ENCODE assay signal across 24 cellular contexts in the genomic region with DNA sequence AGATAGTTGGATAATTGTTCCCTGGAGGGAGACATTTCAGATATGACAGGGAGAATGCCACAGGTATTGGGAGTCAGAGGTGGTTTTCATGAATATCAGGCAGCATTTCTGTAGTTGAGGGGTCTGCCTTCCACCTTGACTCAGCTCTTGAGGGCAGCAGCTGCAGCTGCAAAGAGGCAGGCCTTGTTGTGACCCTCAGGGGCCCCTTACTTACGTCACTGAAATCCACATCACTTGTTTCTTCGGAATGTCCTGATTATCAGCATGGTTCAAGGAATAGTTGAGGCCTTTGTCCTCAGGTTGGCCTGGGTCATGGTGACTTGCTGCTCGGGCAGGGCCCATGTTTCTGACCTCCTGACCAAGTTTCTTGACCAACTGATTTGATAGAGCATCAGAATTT. TPM values are rescaled to one million over a fixed set of nuclear protein-coding genes. Genes with fewer than 3 reads are reported as not detected.
DNase-seq lines count a peak whose midpoint lies in the region; FAIRE-seq and TF ChIP-seq lines count a peak whose summit lies in the region.
"Had no signal": no experiment of that assay in that cellular context is flagged by ENCODE, and none has a peak within 500 bp of the region (broad histone marks: within the 10 kb centered on the region; RNA-seq: fewer than 3 reads in every experiment).

No MANE protein-coding gene starts in this region.

- no peaks in the 10 kb centered on the region for H3K79me1 ChIP-seq in H1 (ENCODE audit: low read depth, low read length)

- no peaks in the 10 kb centered on the region for H3K79me2 ChIP-seq in H1 (ENCODE audit: control insufficient read depth in 1 of 2, insufficient read depth in 2 of 2, low read length in 2 of 2)

- POLR2A ChIA-PET in H1 (lab: Charles Lee; ENCODE audit: partially characterized antibody): no interaction called here

- H4K8ac ChIP-seq in H1 (ENCODE audit: extremely low read depth, insufficient read depth, low read length): no peak overlapping the region

- H2BK120ac ChIP-seq in H1 (replicated peaks; ENCODE audit: low read depth, low read length): no peak overlapping the region

- no peak overlapping the region for H2BK15ac ChIP-seq in H1 (ENCODE audit: low read length)

- H4K91ac ChIP-seq in H1 (replicated peaks; ENCODE audit: insufficient read length, low read length): peak overlapping the region; percentile 11

- no peaks in the 10 kb centered on the region for H4K20me1 ChIP-seq in H1 (replicated peaks in 1 of 2; ENCODE audit: control insufficient read depth in 1 of 2, insufficient read depth in 2 of 2, low read length in 2 of 2)

- 93% methylated on average over 3 of the region's 3 CpGs; no CpG with 5 or more reads in 1 of the 2 experiments for WGBS in H1 (ENCODE audit: extremely low coverage in 1 of 2, insufficient coverage in 1 of 2, insufficient read length in 1 of 2, insufficient replicate concordance in 2 of 2, low coverage in 1 of 2, low lambda C conversion rate in 2 of 2, missing lambda C conversion rate in 1 of 2), 2 experiments

- DNase-seq in NCI-H82 (lab: John Stamatoyannopoulos, UW) (peak; percentile 37), NCI-H82 treated with DMSO at 0.1 percent for 48 hours (lab: John Stamatoyannopoulos, UW; ENCODE audit: unreplicated experiment) (no peak), H1 (ENCODE audit: low read depth in 1 of 2, low spot score in 2 of 2) (no peak), AML-193 (lab: John Stamatoyannopoulos, UW) (no peak), foreskin fibroblast (no peak)
- DNase-seq: ACHN, Calu3, DND-41, H7, KBM-7, MV-4-11, NCI-H1105 treated with DMSO at 0.1 percent for 48 hours, NCI-H146, NCI-H1930, NCI-H2107, NCI-H446 treated with DMSO at 0.1 percent for 48 hours, NCI-H526, RPMI8226, SHP77 treated with DMSO at 0.1 percent for 48 hours had no signal

- TF ChIP-seq RAD21 in H1 (IDR thresholded peaks at IDR 0.05 in 1 of 2, conservative IDR thresholded peaks at IDR 0.05 in 1 of 2; ENCODE audit: low read depth in 2 of 2, low read length in 2 of 2): no peak; a peak in 1 of 4 replicates

- H3K27ac ChIP-seq in H1 (ENCODE audit: low read depth, low read length) (no peak overlapping the region), subcutaneous abdominal adipose tissue (ENCODE audit: low read depth, low read length) (peak overlapping the region; percentile 18)
- H3K27ac ChIP-seq: 22Rv1, SK-N-MC had no signal

- no peak overlapping the region for H3K14ac ChIP-seq in H1 (ENCODE audit: insufficient read length)

- no peak overlapping the region for H2AK5ac ChIP-seq in H1 (ENCODE audit: low read depth, low read length)

- H3K27me3 Mint-ChIP-seq in nephron (ENCODE audit: low read depth): peaks cover 10% of the 10 kb centered on the region

- no peak overlapping the region for H2BK5ac ChIP-seq in H1 (ENCODE audit: low read depth, low read length)

- H3K56ac ChIP-seq in H1 (replicated peaks; ENCODE audit: insufficient read length, low read depth, low read length): no peak overlapping the region

- peaks cover 6 to 13% (median 9%) of the 10 kb centered on the region in 4 experiments for H3K4me1 ChIP-seq in H1 (replicated peaks in 1 of 4; ENCODE audit: control insufficient read depth in 3 of 4, insufficient read depth in 4 of 4, low read length in 3 of 4)
- peaks cover 0 to 31% (median 20%) of the 10 kb centered on the region in 5 donors for H3K4me1 ChIP-seq in subcutaneous abdominal adipose tissue (ENCODE audit: control insufficient read depth in 5 of 5, insufficient read depth in 5 of 5, low read length in 5 of 5)

- H3K9me3 Mint-ChIP-seq in nephron: no peaks in the 10 kb centered on the region

- H3K4ac ChIP-seq in H1 (replicated peaks; ENCODE audit: insufficient read length, low read depth, low read length): no peak overlapping the region

- H3K23ac ChIP-seq in H1 (ENCODE audit: insufficient read length): no peak overlapping the region

- H2BK12ac ChIP-seq in H1 (ENCODE audit: low read depth, low read length): no peak overlapping the region

- H3K9ac ChIP-seq in H1 (replicated peaks in 1 of 4; ENCODE audit: extremely low read depth in 1 of 4, low read depth in 3 of 4, low read length in 3 of 4) (no peak overlapping the region), subcutaneous abdominal adipose tissue (ENCODE audit: low read length in 5 of 5) (no peak overlapping the region)

- H3K4me3 ChIP-seq in H1 (ENCODE audit: extremely low read depth in 1 of 4, insufficient read depth in 2 of 4, low read depth in 3 of 4, low read length in 4 of 4) (no peak overlapping the region), subcutaneous abdominal adipose tissue (ENCODE audit: low read depth in 1 of 5, low read length in 5 of 5) (no peak overlapping the region), foreskin fibroblast (ENCODE audit: low read depth in 1 of 2, low read length in 2 of 2) (no peak overlapping the region)
- H3K4me3 ChIP-seq: SK-N-MC had no signal

- H2BK20ac ChIP-seq in H1 (ENCODE audit: low read length): no peak overlapping the region

- CTCF ChIA-PET in H1 (lab: Charles Lee; ENCODE audit: partially characterized antibody): interaction anchor here (0.6 to 1.0 kb wide), 3 partner anchors 23 to 316 kb away, joined by 3 to 4 read pairs (median 3); no protein-coding TSS in a partner anchor

- peak overlapping the region in 2 of 3 experiments; percentile 18 to 34 for H3K4me3 Mint-ChIP-seq in nephron

- H3K36me3 ChIP-seq in H1 (ENCODE audit: control insufficient read depth in 2 of 4, insufficient read depth in 4 of 4, low read length in 3 of 4): no peaks in the 10 kb centered on the region
- H3K36me3 ChIP-seq in subcutaneous abdominal adipose tissue (ENCODE audit: control insufficient read depth in 5 of 5, insufficient read depth in 5 of 5, low read length in 5 of 5): no peaks in the 10 kb centered on the region

- peaks cover 30% of the 10 kb centered on the region for H3K4me1 Mint-ChIP-seq in nephron

- H3K27ac Mint-ChIP-seq in nephron: peak overlapping the region in 2 of 3 experiments; percentile 90 to 96

- no peak overlapping the region for H4K5ac ChIP-seq in H1 (ENCODE audit: insufficient read length, low read depth, low read length)

- no peaks in the 10 kb centered on the region for H3K36me3 Mint-ChIP-seq in nephron (ENCODE audit: low read depth)

- H3K4me2 ChIP-seq in H1 (ENCODE audit: insufficient read depth in 1 of 2, low read depth in 2 of 2, low read length in 2 of 2): no peak overlapping the region

- FAIRE-seq in H1 (lab: Jason Lieb, UNC): no peak
- FAIRE-seq: HTR-8/SVneo had no signal

- TF ChIP-seq POLR2A in H1 (IDR thresholded peaks at IDR 0.05; ENCODE audit: control extremely low read depth in 1 of 2, low read depth in 2 of 2, low read length in 2 of 2): no peak

- H3K23me2 ChIP-seq in H1 (ENCODE audit: low read depth, low read length): peaks cover 4% of the 10 kb centered on the region; the same call in 1 of the 2 replicates

- no peak overlapping the region for H3K18ac ChIP-seq in H1 (ENCODE audit: extremely low read depth, low read length)

- TF ChIP-seq CTCF in H1 (IDR thresholded peaks at IDR 0.05; ENCODE audit: control extremely low read depth in 1 of 3, insufficient read depth in 1 of 3, low read depth in 1 of 3, low read length in 3 of 3) (no peak), nephron (IDR thresholded peaks at IDR 0.05; ENCODE audit: unreplicated experiment in 3 of 3) (no peak), foreskin fibroblast (IDR thresholded peaks at IDR 0.05; ENCODE audit: low read depth, low read length) (no peak)

- peaks cover 0 to 6% (median 0%) of the 10 kb centered on the region in 4 experiments; a peak in 3 of 7 replicates for H3K27me3 ChIP-seq in H1 (replicated peaks in 1 of 4; ENCODE audit: control insufficient read depth in 3 of 4, extremely low read depth in 1 of 4, insufficient read depth in 3 of 4, low read length in 3 of 4)
- no peaks in the 10 kb centered on the region for H3K27me3 ChIP-seq in subcutaneous abdominal adipose tissue (ENCODE audit: control insufficient read depth in 5 of 5, insufficient read depth in 4 of 5, low read length in 5 of 5)

- H2AFZ ChIP-seq in H1 (ENCODE audit: low read length): no peak overlapping the region

- H3K9me3 ChIP-seq in H1 (ENCODE audit: insufficient read depth in 2 of 2, low read depth in 1 of 2, low read length in 1 of 2): no peaks in the 10 kb centered on the region
- no peaks in the 10 kb centered on the region for H3K9me3 ChIP-seq in subcutaneous abdominal adipose tissue (ENCODE audit: control insufficient read depth in 5 of 5, low read length in 5 of 5)

- TF ChIP-seq EP300 in H1 (IDR thresholded peaks at IDR 0.05; ENCODE audit: borderline replicate concordance in 1 of 2, low read depth in 2 of 2, low read length in 2 of 2): no peak

TF ChIP-seq in H1, 55 proteins besides CTCF, POLR2A, EP300 and RAD21:
- TF ChIP-seq CREB1 (IDR thresholded peaks at IDR 0.05) (no peak), SP4 (IDR thresholded peaks at IDR 0.05; ENCODE audit: low read length) (no peak), CBX5 (IDR thresholded peaks at IDR 0.05; ENCODE audit: low read depth, low read length) (no peak), YY1 (IDR thresholded peaks at IDR 0.05; ENCODE audit: low read depth, low read length) (no peak), E2F6 (IDR thresholded peaks at IDR 0.05) (no peak), SUZ12 (IDR thresholded peaks at IDR 0.05; ENCODE audit: low read length) (no peak), CEBPB (IDR thresholded peaks at IDR 0.05; ENCODE audit: low read depth, low read length) (no peak)

RNA-seq across cellular contexts. Expression of gene TMEM17, which starts 46.9 kb away (rescaled TPM):
- total RNA-seq in H1 (2021; fragmentation: NEBNext Ultra II Directional; extraction: Animal tissue kit (Norgen Biotek cat#: 25700)): 0.69 and 0.99 TPM in 2 replicates
- polyA plus RNA-seq in H1 (2011; rRNA removed): 0.89 and 1.2 TPM in 2 replicates
- 1.7 TPM for polyA plus RNA-seq in H1 (2011; cell fraction: cytosol; rRNA removed)
- 0.67 TPM for polyA plus RNA-seq in H1 (2011; cell fraction: nucleus; rRNA removed)
- 0.69 to 0.93 TPM (median 0.75 TPM) in 4 replicates for polyA plus RNA-seq in H1 (2012, experiment 1 of 2)
- polyA plus RNA-seq in H1 (2012, experiment 2 of 2): 0.20 TPM
- 1.1 TPM for polyA plus RNA-seq in H1 (2013, experiment 1 of 2)
- 1.2 TPM for polyA plus RNA-seq in H1 (2013, experiment 2 of 2)
- 0.76 and 1.3 TPM in 2 replicates for polyA minus RNA-seq in H1 (2011; rRNA and poly(A)+ RNA removed)
- polyA minus RNA-seq in H1 (2011; cell fraction: cytosol; rRNA and poly(A)+ RNA removed): not detected
- polyA minus RNA-seq in H1 (2011; cell fraction: nucleus; rRNA and poly(A)+ RNA removed): 3.1 TPM
